ENCODE assay signal across 11 cellular contexts in genomic region chr3:108292905-108293328, GRCh38. TPM values are rescaled to one million over a fixed set of nuclear protein-coding genes. Genes with fewer than 3 reads are reported as not detected.
DNase-seq lines count a peak whose midpoint lies in the region; ATAC-seq and TF ChIP-seq lines count a peak whose summit lies in the region.
"Had no signal": no experiment of that assay in that cellular context is flagged by ENCODE, and none has a peak within 500 bp of the region (broad histone marks: within the 10 kb centered on the region; RNA-seq: fewer than 3 reads in every experiment).

No MANE protein-coding gene starts in this region.

- ATAC-seq in GM18867 (IDR thresholded peaks at IDR 0.05; ENCODE audit: unreplicated experiment) (peak; percentile 75), GM21717 (IDR thresholded peaks at IDR 0.05; ENCODE audit: unreplicated experiment) (peak; percentile 79), HG03575 (IDR thresholded peaks at IDR 0.05; ENCODE audit: extremely low read depth, insufficient number of reproducible peaks, low FRiP score, unreplicated experiment) (peak; percentile 64), lower lobe of right lung (peak; percentile 54 to 78)
- ATAC-seq: SK-N-SH treated with all-trans-retinoic acid at 6 μM for 48 hours had no signal

- no peaks in the 10 kb centered on the region for H3K36me3 ChIP-seq in lower lobe of right lung
- H3K36me3 ChIP-seq in testis (ENCODE audit: low read depth, missing control alignments) = no peaks in the 10 kb centered on the region
- H3K36me3 ChIP-seq: cardiac muscle cell had no signal

- no peak overlapping the region for H3K27ac ChIP-seq in lower lobe of right lung
- H3K27ac ChIP-seq in testis = no peak overlapping the region
- H3K27ac ChIP-seq: cardiac muscle cell had no signal

- H3K4me1 ChIP-seq in lower lobe of right lung (peaks cover 11% of the 10 kb centered on the region), testis (no peaks in the 10 kb centered on the region)

- H3K27me3 ChIP-seq in lower lobe of right lung (ENCODE audit: low read depth) (no peaks in the 10 kb centered on the region), testis (no peaks in the 10 kb centered on the region)
- H3K27me3 ChIP-seq: cardiac muscle cell had no signal

- TF ChIP-seq POLR2A in testis (IDR thresholded peaks at IDR 0.05) (no peak), lower leg skin (IDR thresholded peaks at IDR 0.05) (no peak)

- intact Hi-C loops in lower lobe of right lung (cut with DNase I) (no loop called here), testis (cut with DNase I; ENCODE audit: low total_unique reads) (no loop called here), lower leg skin (cut with DNase I; ENCODE audit: low total_unique reads) (no loop called here)

- no peak for TF ChIP-seq CTCF in lower lobe of right lung (IDR thresholded peaks at IDR 0.05)
- TF ChIP-seq CTCF in testis (IDR thresholded peaks at IDR 0.05) = no peak
- TF ChIP-seq CTCF in lower leg skin (IDR thresholded peaks at IDR 0.05) = no peak

- no peak overlapping the region for H3K4me3 ChIP-seq in lower lobe of right lung
- no peak overlapping the region for H3K4me3 ChIP-seq in testis
- H3K4me3 ChIP-seq in lower leg skin (ENCODE audit: low read depth, poor library complexity, severe bottlenecking) = no peak overlapping the region
- H3K4me3 ChIP-seq: cardiac muscle cell had no signal

- H3K9me3 ChIP-seq in lower lobe of right lung (no peaks in the 10 kb centered on the region), testis (no peaks in the 10 kb centered on the region)

- DNase-seq in lower lobe of right lung (no peak), testis (no peak), hepatic stellate cell (ENCODE audit: low spot score) (no peak), lower leg skin (ENCODE audit: low spot score in 2 of 2) (no peak)
- DNase-seq: HFFc6 had no signal

RNA-seq across cellular contexts. Expression of gene HHLA2, which starts 3.4 kb away (rescaled TPM):
- total RNA-seq in lower lobe of right lung (4.9 TPM), testis (1 to 10 TPM; 1.5 to 6.7 TPM), lower leg skin (not detected)
- 5.2 TPM for polyA plus RNA-seq in testis (ENCODE audit: insufficient read depth, low read depth, low replicate concordance)
- total RNA-seq: HFFc6 had no signal
- polyA plus RNA-seq: cardiac muscle cell, keratinocyte had no signal
